ENCODE assay signal across 12 cellular contexts in the genomic region with DNA sequence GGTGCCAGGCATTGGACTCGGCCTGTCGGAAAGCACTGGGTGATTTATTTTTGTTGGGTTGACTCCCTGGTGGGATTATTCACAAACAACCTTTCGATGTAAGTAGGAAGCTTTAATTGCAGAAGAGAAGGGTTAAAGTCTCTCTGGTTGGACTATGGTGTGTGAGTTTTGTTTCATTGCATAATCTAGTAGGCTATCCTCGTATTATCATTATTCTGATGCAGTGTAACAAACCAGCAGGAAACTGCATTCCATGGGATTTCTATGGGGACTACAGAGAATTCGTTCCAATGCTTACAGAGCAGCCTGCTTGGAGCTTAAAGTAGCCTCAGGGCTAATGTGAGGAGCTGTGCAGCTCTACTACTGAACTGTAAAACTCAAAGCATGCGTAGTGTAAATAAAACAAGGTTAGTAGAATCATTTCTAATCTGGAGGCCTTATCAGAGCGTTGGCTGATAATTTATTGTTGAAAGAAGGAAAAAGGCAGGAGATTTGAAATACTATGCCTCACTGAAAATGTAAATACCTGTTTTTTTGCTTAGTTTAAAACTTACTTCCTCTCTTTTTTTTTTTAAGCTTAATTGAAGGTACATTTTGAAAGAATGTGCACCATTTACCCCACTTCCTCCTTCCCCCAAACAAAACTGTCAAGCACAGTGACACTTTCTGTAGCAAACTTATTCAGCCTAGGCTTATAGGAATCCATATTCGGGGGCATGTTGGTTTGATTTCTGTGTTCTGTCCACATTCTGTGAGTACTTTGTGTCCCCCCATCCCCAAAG.
DNase-seq lines count a peak whose midpoint lies in the region; ATAC-seq and TF ChIP-seq lines count a peak whose summit lies in the region.
"Had no signal": no experiment of that assay in that cellular context is flagged by ENCODE, and none has a peak within 500 bp of the region (broad histone marks: within the 10 kb centered on the region; RNA-seq: fewer than 3 reads in every experiment).

No MANE protein-coding gene starts in this region.

- H3K27ac Mint-ChIP-seq in activated naive CD4-positive, alpha-beta T cell treated with anti-CD3 and anti-CD28 coated beads, Interleukin-2, amount 50 U/mL, for 72 hours: no peak overlapping the region
- H3K27ac Mint-ChIP-seq: CD14-positive monocyte had no signal

- H3K4me3 ChIP-seq in choroid plexus epithelial cell (ENCODE audit: low read depth, low read length): no peak overlapping the region
- H3K4me3 ChIP-seq in sigmoid colon: no peak overlapping the region
- H3K4me3 ChIP-seq: esophagus squamous epithelium had no signal

- H3K27me3 ChIP-seq in sigmoid colon: no peaks in the 10 kb centered on the region
- H3K27me3 ChIP-seq: esophagus squamous epithelium had no signal

- no peak for TF ChIP-seq POLR2A in sigmoid colon (IDR thresholded peaks at IDR 0.05)

- TF ChIP-seq CTCF in choroid plexus epithelial cell (conservative IDR thresholded peaks at IDR 0.05; ENCODE audit: low read depth, low read length) (no peak), sigmoid colon (IDR thresholded peaks at IDR 0.05) (no peak)

- TF ChIP-seq EP300 in sigmoid colon (IDR thresholded peaks at IDR 0.05): no peak

- peaks cover 0 to 6% (median 3%) of the 10 kb centered on the region in 4 donors for H3K4me1 ChIP-seq in sigmoid colon

- intact Hi-C loops in sigmoid colon (cut with DNase I): no loop called here

- H3K36me3 Mint-ChIP-seq in activated naive CD4-positive, alpha-beta T cell treated with anti-CD3 and anti-CD28 coated beads, Interleukin-2, amount 50 U/mL, for 72 hours: no peaks in the 10 kb centered on the region
- H3K36me3 Mint-ChIP-seq: CD14-positive monocyte had no signal

- DNase-seq in EH (ENCODE audit: low read depth): peak; percentile 75
- DNase-seq in NCI-H2081 treated with DMSO at 0.1 percent for 48 hours (lab: John Stamatoyannopoulos, UW): peak; percentile 23
- DNase-seq in choroid plexus epithelial cell (ENCODE audit: low read depth): peak; percentile 28
- peak; percentile 35 for DNase-seq in midbrain (lab: John Stamatoyannopoulos, UW)
- no peak for DNase-seq in sigmoid colon
- no peak for DNase-seq in activated naive CD4-positive, alpha-beta T cell treated with anti-CD3 and anti-CD28 coated beads, Interleukin-2, amount 50 U/mL, for 72 hours (ENCODE audit: low spot score in 2 of 2)
- no peak for DNase-seq in NCI-H128 (lab: John Stamatoyannopoulos, UW; ENCODE audit: unreplicated experiment)
- DNase-seq: esophagus squamous epithelium; Kasumi-1; stimulated activated CD4-positive, alpha-beta T cell treated with anti-CD3 and anti-CD28 coated beads, Interleukin-4, amount 100 ng/mL, for 4 hours had no signal

- H3K9me3 ChIP-seq in sigmoid colon: no peaks in the 10 kb centered on the region
- H3K9me3 ChIP-seq: esophagus squamous epithelium had no signal

- peaks cover 4 to 10% of the 10 kb centered on the region in 2 donors for H3K9me3 Mint-ChIP-seq in activated naive CD4-positive, alpha-beta T cell treated with anti-CD3 and anti-CD28 coated beads, Interleukin-2, amount 50 U/mL, for 72 hours

- H3K27ac ChIP-seq in sigmoid colon: no peak overlapping the region
- H3K27ac ChIP-seq: esophagus squamous epithelium had no signal

- ATAC-seq in HG03175 (IDR thresholded peaks at IDR 0.05; ENCODE audit: unreplicated experiment): no peak
- ATAC-seq in activated naive CD4-positive, alpha-beta T cell treated with anti-CD3 and anti-CD28 coated beads, Interleukin-2, amount 50 U/mL, for 72 hours: no peak

- H3K36me3 ChIP-seq in sigmoid colon: no peaks in the 10 kb centered on the region
- H3K36me3 ChIP-seq: esophagus squamous epithelium had no signal

- WGBS in sigmoid colon, 2 donors: 55 to 79% methylated on average over 8 of the region's 8 CpGs

Comparison
In these comparisons a context has a peak if more than half of its experiments do, and no peak if none do; other contexts are left out.
1. DNase-seq: peak in EH (single experiment), NCI-H2081 treated with DMSO at 0.1 percent for 48 hours (single experiment), choroid plexus epithelial cell (single experiment) and midbrain (single experiment); none in sigmoid colon (single experiment), activated naive CD4-positive, alpha-beta T cell treated with anti-CD3 and anti-CD28 coated beads, Interleukin-2, amount 50 U/mL, for 72 hours (0 of 2) and NCI-H128 (single experiment).